Comparison of ENCODE assay signal across 32 cellular contexts in genomic region chr20:33079267-33079666, GRCh38. TPM values are rescaled to one million over a fixed set of nuclear protein-coding genes. Genes with fewer than 3 reads are reported as not detected.
A peak's percentile ranks its signal among the peaks of the same experiment; 100 is the strongest.
DNase-seq lines count a peak whose midpoint lies in the region; ATAC-seq lines count a peak whose summit lies in the region.
"Had no signal": no experiment of that assay in that cellular context is flagged by ENCODE, and none has a peak within 500 bp of the region (broad histone marks: within the 10 kb centered on the region; RNA-seq: fewer than 3 reads in every experiment).

TSS of gene BPIFB4 (plus strand) at chr20:33079643. CDS start at chr20:33081527, 1,884 bp downstream.

- no peak within 1 kb of the TSS for H3K4me3 Mint-ChIP-seq in stimulated activated naive B cell treated with anti-CD40 and anti-IgM and Interleukin-4, amounts not matched to agents 10 μg/mL and 1 μg/mL and 100 μg/mL, for 72 hours
- H3K4me3 Mint-ChIP-seq: activated CD4-positive, alpha-beta memory T cell treated with anti-CD3 and anti-CD28 coated beads, Interleukin-2, amount 10 ng/mL, durations not matched to agents 7 days and 5 days; brain; effector memory CD8-positive, alpha-beta T cell; neural crest cell had no signal

- H3K27ac Mint-ChIP-seq in stimulated activated naive B cell treated with anti-CD40 and anti-IgM and Interleukin-4, amounts not matched to agents 10 μg/mL and 1 μg/mL and 100 μg/mL, for 72 hours, result no peak within 1 kb of the TSS
- H3K27ac Mint-ChIP-seq: activated CD4-positive, alpha-beta memory T cell treated with anti-CD3 and anti-CD28 coated beads, Interleukin-2, amount 10 ng/mL, durations not matched to agents 7 days and 5 days; brain; effector memory CD8-positive, alpha-beta T cell had no signal

- H3K36me3 Mint-ChIP-seq in stimulated activated naive B cell treated with anti-CD40 and anti-IgM and Interleukin-4, amounts not matched to agents 10 μg/mL and 1 μg/mL and 100 μg/mL, for 72 hours, result no peaks in the 10 kb centered on the region
- H3K36me3 Mint-ChIP-seq: brain had no signal

- H3K36me3 ChIP-seq in adipocyte (ENCODE audit: control insufficient read depth, insufficient read depth, low read length, severe bottlenecking), result no peaks in the 10 kb centered on the region
- H3K36me3 ChIP-seq: HAP-1, prostate gland, sigmoid colon, upper lobe of right lung had no signal

- peaks cover 51% of the 10 kb centered on the region for H3K27me3 ChIP-seq in adipocyte (replicated peaks; ENCODE audit: control insufficient read depth, insufficient read depth, low read length)
- H3K27me3 ChIP-seq: upper lobe of right lung had no signal

- no peak within 1 kb of the TSS for H3K9ac ChIP-seq in adipocyte (ENCODE audit: low read length)

- no peaks in the 10 kb centered on the region for H3K9me3 Mint-ChIP-seq in stimulated activated naive B cell treated with anti-CD40 and anti-IgM and Interleukin-4, amounts not matched to agents 10 μg/mL and 1 μg/mL and 100 μg/mL, for 72 hours
- H3K9me3 Mint-ChIP-seq: activated CD4-positive, alpha-beta memory T cell treated with anti-CD3 and anti-CD28 coated beads, Interleukin-2, amount 10 ng/mL, durations not matched to agents 7 days and 5 days; brain; effector memory CD8-positive, alpha-beta T cell had no signal

- H3K27me3 Mint-ChIP-seq in stimulated activated naive B cell treated with anti-CD40 and anti-IgM and Interleukin-4, amounts not matched to agents 10 μg/mL and 1 μg/mL and 100 μg/mL, for 72 hours, result peaks cover 17 to 23% of the 10 kb centered on the region in 2 donors
- H3K27me3 Mint-ChIP-seq: activated CD4-positive, alpha-beta memory T cell treated with anti-CD3 and anti-CD28 coated beads, Interleukin-2, amount 10 ng/mL, durations not matched to agents 7 days and 5 days had no signal

- no peaks in the 10 kb centered on the region for H3K4me1 Mint-ChIP-seq in stimulated activated naive B cell treated with anti-CD40 and anti-IgM and Interleukin-4, amounts not matched to agents 10 μg/mL and 1 μg/mL and 100 μg/mL, for 72 hours
- H3K4me1 Mint-ChIP-seq: activated CD4-positive, alpha-beta memory T cell treated with anti-CD3 and anti-CD28 coated beads, Interleukin-2, amount 10 ng/mL, durations not matched to agents 7 days and 5 days; brain; neural crest cell had no signal

- no peak for ATAC-seq in stimulated activated naive B cell treated with anti-CD40 and anti-IgM and Interleukin-4, amounts not matched to agents 10 μg/mL and 1 μg/mL and 100 μg/mL, for 72 hours (replicated peaks)
- ATAC-seq: effector memory CD8-positive, alpha-beta T cell; esophagus mucosa; GM12878; upper lobe of right lung had no signal

- H3K4me3 ChIP-seq in adipocyte (ENCODE audit: low read length), result no peak within 1 kb of the TSS
- H3K4me3 ChIP-seq: GM12878, HAP-1, prostate gland, sigmoid colon, upper lobe of right lung had no signal

- DNase-seq in A172 (ENCODE audit: low spot score), result peak; percentile 41
- peak; percentile 18 for DNase-seq in HS-5 (ENCODE audit: low read depth)
- peak; percentile 46 for DNase-seq in adipocyte (ENCODE audit: low read depth)
- peak; percentile 4 for DNase-seq in foreskin melanocyte
- no peak for DNase-seq in NCI-H82 treated with DMSO at 0.1 percent for 48 hours (lab: John Stamatoyannopoulos, UW; ENCODE audit: unreplicated experiment)
- DNase-seq in stimulated activated naive B cell treated with anti-CD40 and anti-IgM and Interleukin-4, amounts not matched to agents 10 μg/mL and 1 μg/mL and 100 μg/mL, for 72 hours, result no peak
- no peak for DNase-seq in NCI-H510A treated with DMSO at 0.1 percent for 48 hours (lab: John Stamatoyannopoulos, UW)
- DNase-seq in LoVo (ENCODE audit: low spot score), result no peak
- DNase-seq: 8988T; activated CD4-positive, alpha-beta memory T cell treated with anti-CD3 and anti-CD28 coated beads, Interleukin-2, amount 10 ng/mL, durations not matched to agents 7 days and 5 days; activated CD4-positive, CD25-positive, alpha-beta regulatory T cell; activated effector memory CD4-positive, alpha-beta T cell treated with Interleukin-2 at 50 U/mL for 16 hours; COR-L47; DMS79 treated with DMSO at 0.1 percent for 48 hours; effector memory CD8-positive, alpha-beta T cell; NCI-H1105; NCI-H2081; NCI-H345; NCI-H774; SHP77 treated with DMSO at 0.1 percent for 48 hours; sigmoid colon; upper lobe of right lung had no signal

- H3K9me3 ChIP-seq in adipocyte (ENCODE audit: control insufficient read depth, low read length), result no peaks in the 10 kb centered on the region
- H3K9me3 ChIP-seq: HAP-1, prostate gland, sigmoid colon, upper lobe of right lung had no signal

- H3K4me1 ChIP-seq in adipocyte (ENCODE audit: control insufficient read depth, insufficient read depth, low read length), result no peaks in the 10 kb centered on the region
- H3K4me1 ChIP-seq: HAP-1, prostate gland, sigmoid colon, upper lobe of right lung had no signal

RNA-seq across cellular contexts. Expression of gene BPIFB4, which starts in this region (rescaled TPM):
- not detected in 2 replicates for total RNA-seq in A172 (2014; rRNA removed; shearing (Covaris generic))
- total RNA-seq: activated CD4-positive, alpha-beta memory T cell treated with anti-CD3 and anti-CD28 coated beads, Interleukin-2, amount 10 ng/mL, durations not matched to agents 7 days and 5 days; esophagus mucosa; glomerular endothelial cell; GM12878; lower leg skin; mononuclear cell; neural crest cell; sigmoid colon; subcutaneous adipose tissue; upper lobe of right lung had no signal

Comparison
In these comparisons a context has a peak if more than half of its experiments do, and no peak if none do; other contexts are left out.
1. Peak in DNase-seq in A172; RNA of the gene not detected or under 1 TPM.
2. DNase-seq: peak in HS-5 (single experiment), adipocyte (single experiment) and foreskin melanocyte (single experiment); none in NCI-H82 treated with DMSO at 0.1 percent for 48 hours (single experiment), stimulated activated naive B cell treated with anti-CD40 and anti-IgM and Interleukin-4, amounts not matched to agents 10 μg/mL and 1 μg/mL and 100 μg/mL, for 72 hours (single experiment), NCI-H510A treated with DMSO at 0.1 percent for 48 hours (single experiment) and LoVo (single experiment).